1 cellular context compared by ENCODE assay signal in the genomic region with DNA sequence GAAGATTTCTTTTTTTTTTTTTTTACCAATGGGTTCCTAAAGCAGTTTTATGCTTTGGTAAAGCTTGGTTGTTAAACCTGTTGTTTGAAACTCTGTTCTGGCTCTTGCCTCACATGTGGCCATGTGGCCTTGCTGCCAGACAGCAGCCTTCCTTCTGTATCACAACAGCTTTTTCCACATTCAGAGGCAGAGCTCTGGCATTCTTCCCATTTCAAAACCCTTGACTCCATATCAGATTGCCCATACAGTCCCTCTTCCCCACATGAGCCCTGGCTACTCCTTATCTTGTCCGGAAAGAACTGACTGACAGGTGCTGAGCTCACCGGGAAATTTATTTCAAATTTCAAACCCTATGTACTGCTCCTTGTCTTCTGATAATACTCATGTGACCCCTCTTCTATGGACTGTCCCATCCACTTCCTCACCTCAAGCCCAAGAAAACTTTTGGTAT.
TF ChIP-seq lines count a peak whose summit lies in the region.

No MANE protein-coding gene starts in this region.

TF ChIP-seq in K562, 482 proteins besides CTCF, POLR2A, EP300 and RAD21 (continued from another document and continues in another):
- TF ChIP-seq, protein P1, sequence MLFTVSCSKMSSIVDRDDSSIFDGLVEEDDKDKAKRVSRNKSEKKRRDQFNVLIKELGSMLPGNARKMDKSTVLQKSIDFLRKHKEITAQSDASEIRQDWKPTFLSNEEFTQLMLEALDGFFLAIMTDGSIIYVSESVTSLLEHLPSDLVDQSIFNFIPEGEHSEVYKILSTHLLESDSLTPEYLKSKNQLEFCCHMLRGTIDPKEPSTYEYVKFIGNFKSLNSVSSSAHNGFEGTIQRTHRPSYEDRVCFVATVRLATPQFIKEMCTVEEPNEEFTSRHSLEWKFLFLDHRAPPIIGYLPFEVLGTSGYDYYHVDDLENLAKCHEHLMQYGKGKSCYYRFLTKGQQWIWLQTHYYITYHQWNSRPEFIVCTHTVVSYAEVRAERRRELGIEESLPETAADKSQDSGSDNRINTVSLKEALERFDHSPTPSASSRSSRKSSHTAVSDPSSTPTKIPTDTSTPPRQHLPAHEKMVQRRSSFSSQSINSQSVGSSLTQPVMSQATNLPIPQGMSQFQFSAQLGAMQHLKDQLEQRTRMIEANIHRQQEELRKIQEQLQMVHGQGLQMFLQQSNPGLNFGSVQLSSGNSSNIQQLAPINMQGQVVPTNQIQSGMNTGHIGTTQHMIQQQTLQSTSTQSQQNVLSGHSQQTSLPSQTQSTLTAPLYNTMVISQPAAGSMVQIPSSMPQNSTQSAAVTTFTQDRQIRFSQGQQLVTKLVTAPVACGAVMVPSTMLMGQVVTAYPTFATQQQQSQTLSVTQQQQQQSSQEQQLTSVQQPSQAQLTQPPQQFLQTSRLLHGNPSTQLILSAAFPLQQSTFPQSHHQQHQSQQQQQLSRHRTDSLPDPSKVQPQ (CRISPR knock-in tag; IDR thresholded peaks at IDR 0.05; ENCODE audit: borderline replicate concordance), result no peak
- TF ChIP-seq ZNF408 (CRISPR knock-in tag; IDR thresholded peaks at IDR 0.05; ENCODE audit: low read depth) (no peak), ZNF766 (CRISPR knock-in tag; conservative IDR thresholded peaks at IDR 0.05) (0 out of 2 replicates have a peak, but pooled peaks have one; percentile 88), ASH1L (IDR thresholded peaks at IDR 0.05; ENCODE audit: borderline replicate concordance, low read depth, partially characterized antibody) (no peak), CREM (IDR thresholded peaks at IDR 0.05; ENCODE audit: low read depth) (0 out of 2 replicates have a peak, but pooled peaks have one; percentile 25), RNF219 (CRISPR knock-in tag; IDR thresholded peaks at IDR 0.05) (no peak), ZNF586 (CRISPR knock-in tag; conservative IDR thresholded peaks at IDR 0.05) (no peak), TFAM (CRISPR knock-in tag; conservative IDR thresholded peaks at IDR 0.05) (no peak), MAZ (CRISPR knock-in tag; conservative IDR thresholded peaks at IDR 0.05 in 1 of 2, IDR thresholded peaks at IDR 0.05 in 1 of 2) (peak in 1 of 2 experiments; percentile 55; a peak in 3 of 4 replicates), NCOA6 (IDR thresholded peaks at IDR 0.05) (no peak), HNRNPUL1 (IDR thresholded peaks at IDR 0.05; ENCODE audit: low read length) (no peak), FOXM1 (IDR thresholded peaks at IDR 0.05; ENCODE audit: low read depth) (peak; percentile 93), FOXM1 (CRISPR knock-in tag; IDR thresholded peaks at IDR 0.05; ENCODE audit: low read depth) (no peak), CREB5 (CRISPR knock-in tag; IDR thresholded peaks at IDR 0.05) (no peak), THRB (CRISPR knock-in tag; conservative IDR thresholded peaks at IDR 0.05) (no peak), ZNF41 (CRISPR knock-in tag; conservative IDR thresholded peaks at IDR 0.05) (peak; percentile 61), CEBPB (tag; IDR thresholded peaks at IDR 0.05) (peak; percentile 74), CHD4 (IDR thresholded peaks at IDR 0.05; ENCODE audit: insufficient read depth, insufficient replicate concordance, low read depth, low read length, poor library complexity, severe bottlenecking) (no peak), SRF (CRISPR knock-in tag; IDR thresholded peaks at IDR 0.05) (0 out of 4 replicates have a peak, but pooled peaks of 1 of the 2 experiments have one; percentile 17), XRCC5 (IDR thresholded peaks at IDR 0.05; ENCODE audit: low read depth, low read length) (no peak), SMARCA4 (IDR thresholded peaks at IDR 0.05) (peak; percentile 94), ARNT (IDR thresholded peaks at IDR 0.05) (peak in 1 of 2 experiments; percentile 71; a peak in 2 of 4 replicates), CTBP1 (IDR thresholded peaks at IDR 0.05; ENCODE audit: borderline replicate concordance) (peak; percentile 92), SAFB2 (IDR thresholded peaks at IDR 0.05; ENCODE audit: borderline replicate concordance, low read depth, low read length, severe bottlenecking) (no peak), CEBPG (CRISPR knock-in tag; IDR thresholded peaks at IDR 0.05) (no peak), CEBPG (tag; conservative IDR thresholded peaks at IDR 0.05 in 1 of 2, IDR thresholded peaks at IDR 0.05 in 1 of 2) (peak; percentile 20 to 85; a peak in 2 of 4 replicates), ZNF778 (CRISPR knock-in tag; IDR thresholded peaks at IDR 0.05) (no peak), ATF7 (IDR thresholded peaks at IDR 0.05) (peak; percentile 83), SREBF2 (CRISPR knock-in tag; IDR thresholded peaks at IDR 0.05) (no peak), RFX1 (IDR thresholded peaks at IDR 0.05) (no peak), ELF1 (tag; IDR thresholded peaks at IDR 0.05) (peak; percentile 63), BHLHE40 (IDR thresholded peaks at IDR 0.05; ENCODE audit: low read length) (0 out of 2 replicates have a peak, but pooled peaks have one; percentile 57), ZNF668 (CRISPR knock-in tag; IDR thresholded peaks at IDR 0.05) (no peak), ZNF384 (IDR thresholded peaks at IDR 0.05; ENCODE audit: low read depth, low read length) (no peak), NKRF (IDR thresholded peaks at IDR 0.05; ENCODE audit: borderline replicate concordance) (no peak), ZNF354B (CRISPR knock-in tag; IDR thresholded peaks at IDR 0.05) (no peak), ZNF175 (CRISPR knock-in tag; IDR thresholded peaks at IDR 0.05; ENCODE audit: low read depth) (peak; percentile 84), ZNF311 (CRISPR knock-in tag; IDR thresholded peaks at IDR 0.05) (no peak)
- TF ChIP-seq, protein P2, sequence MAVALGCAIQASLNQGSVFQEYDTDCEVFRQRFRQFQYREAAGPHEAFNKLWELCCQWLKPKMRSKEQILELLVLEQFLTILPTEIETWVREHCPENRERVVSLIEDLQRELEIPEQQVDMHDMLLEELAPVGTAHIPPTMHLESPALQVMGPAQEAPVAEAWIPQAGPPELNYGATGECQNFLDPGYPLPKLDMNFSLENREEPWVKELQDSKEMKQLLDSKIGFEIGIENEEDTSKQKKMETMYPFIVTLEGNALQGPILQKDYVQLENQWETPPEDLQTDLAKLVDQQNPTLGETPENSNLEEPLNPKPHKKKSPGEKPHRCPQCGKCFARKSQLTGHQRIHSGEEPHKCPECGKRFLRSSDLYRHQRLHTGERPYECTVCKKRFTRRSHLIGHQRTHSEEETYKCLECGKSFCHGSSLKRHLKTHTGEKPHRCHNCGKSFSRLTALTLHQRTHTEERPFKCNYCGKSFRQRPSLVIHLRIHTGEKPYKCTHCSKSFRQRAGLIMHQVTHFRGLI (CRISPR knock-in tag; IDR thresholded peaks at IDR 0.05), result 0 out of 2 replicates have a peak, but pooled peaks have one; percentile 33
- TF ChIP-seq, protein P3, sequence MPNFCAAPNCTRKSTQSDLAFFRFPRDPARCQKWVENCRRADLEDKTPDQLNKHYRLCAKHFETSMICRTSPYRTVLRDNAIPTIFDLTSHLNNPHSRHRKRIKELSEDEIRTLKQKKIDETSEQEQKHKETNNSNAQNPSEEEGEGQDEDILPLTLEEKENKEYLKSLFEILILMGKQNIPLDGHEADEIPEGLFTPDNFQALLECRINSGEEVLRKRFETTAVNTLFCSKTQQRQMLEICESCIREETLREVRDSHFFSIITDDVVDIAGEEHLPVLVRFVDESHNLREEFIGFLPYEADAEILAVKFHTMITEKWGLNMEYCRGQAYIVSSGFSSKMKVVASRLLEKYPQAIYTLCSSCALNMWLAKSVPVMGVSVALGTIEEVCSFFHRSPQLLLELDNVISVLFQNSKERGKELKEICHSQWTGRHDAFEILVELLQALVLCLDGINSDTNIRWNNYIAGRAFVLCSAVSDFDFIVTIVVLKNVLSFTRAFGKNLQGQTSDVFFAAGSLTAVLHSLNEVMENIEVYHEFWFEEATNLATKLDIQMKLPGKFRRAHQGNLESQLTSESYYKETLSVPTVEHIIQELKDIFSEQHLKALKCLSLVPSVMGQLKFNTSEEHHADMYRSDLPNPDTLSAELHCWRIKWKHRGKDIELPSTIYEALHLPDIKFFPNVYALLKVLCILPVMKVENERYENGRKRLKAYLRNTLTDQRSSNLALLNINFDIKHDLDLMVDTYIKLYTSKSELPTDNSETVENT (CRISPR knock-in tag; IDR thresholded peaks at IDR 0.05), result no peak
- TF ChIP-seq, protein P4, sequence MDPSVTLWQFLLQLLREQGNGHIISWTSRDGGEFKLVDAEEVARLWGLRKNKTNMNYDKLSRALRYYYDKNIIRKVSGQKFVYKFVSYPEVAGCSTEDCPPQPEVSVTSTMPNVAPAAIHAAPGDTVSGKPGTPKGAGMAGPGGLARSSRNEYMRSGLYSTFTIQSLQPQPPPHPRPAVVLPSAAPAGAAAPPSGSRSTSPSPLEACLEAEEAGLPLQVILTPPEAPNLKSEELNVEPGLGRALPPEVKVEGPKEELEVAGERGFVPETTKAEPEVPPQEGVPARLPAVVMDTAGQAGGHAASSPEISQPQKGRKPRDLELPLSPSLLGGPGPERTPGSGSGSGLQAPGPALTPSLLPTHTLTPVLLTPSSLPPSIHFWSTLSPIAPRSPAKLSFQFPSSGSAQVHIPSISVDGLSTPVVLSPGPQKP (CRISPR knock-in tag; IDR thresholded peaks at IDR 0.05), result no peak
- TF ChIP-seq, protein P5, sequence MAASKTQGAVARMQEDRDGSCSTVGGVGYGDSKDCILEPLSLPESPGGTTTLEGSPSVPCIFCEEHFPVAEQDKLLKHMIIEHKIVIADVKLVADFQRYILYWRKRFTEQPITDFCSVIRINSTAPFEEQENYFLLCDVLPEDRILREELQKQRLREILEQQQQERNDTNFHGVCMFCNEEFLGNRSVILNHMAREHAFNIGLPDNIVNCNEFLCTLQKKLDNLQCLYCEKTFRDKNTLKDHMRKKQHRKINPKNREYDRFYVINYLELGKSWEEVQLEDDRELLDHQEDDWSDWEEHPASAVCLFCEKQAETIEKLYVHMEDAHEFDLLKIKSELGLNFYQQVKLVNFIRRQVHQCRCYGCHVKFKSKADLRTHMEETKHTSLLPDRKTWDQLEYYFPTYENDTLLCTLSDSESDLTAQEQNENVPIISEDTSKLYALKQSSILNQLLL (CRISPR knock-in tag; IDR thresholded peaks at IDR 0.05; ENCODE audit: borderline replicate concordance), result no peak
- TF ChIP-seq, protein P6, sequence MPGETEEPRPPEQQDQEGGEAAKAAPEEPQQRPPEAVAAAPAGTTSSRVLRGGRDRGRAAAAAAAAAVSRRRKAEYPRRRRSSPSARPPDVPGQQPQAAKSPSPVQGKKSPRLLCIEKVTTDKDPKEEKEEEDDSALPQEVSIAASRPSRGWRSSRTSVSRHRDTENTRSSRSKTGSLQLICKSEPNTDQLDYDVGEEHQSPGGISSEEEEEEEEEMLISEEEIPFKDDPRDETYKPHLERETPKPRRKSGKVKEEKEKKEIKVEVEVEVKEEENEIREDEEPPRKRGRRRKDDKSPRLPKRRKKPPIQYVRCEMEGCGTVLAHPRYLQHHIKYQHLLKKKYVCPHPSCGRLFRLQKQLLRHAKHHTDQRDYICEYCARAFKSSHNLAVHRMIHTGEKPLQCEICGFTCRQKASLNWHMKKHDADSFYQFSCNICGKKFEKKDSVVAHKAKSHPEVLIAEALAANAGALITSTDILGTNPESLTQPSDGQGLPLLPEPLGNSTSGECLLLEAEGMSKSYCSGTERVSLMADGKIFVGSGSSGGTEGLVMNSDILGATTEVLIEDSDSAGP (CRISPR knock-in tag; IDR thresholded peaks at IDR 0.05), result no peak
- TF ChIP-seq, protein P7, sequence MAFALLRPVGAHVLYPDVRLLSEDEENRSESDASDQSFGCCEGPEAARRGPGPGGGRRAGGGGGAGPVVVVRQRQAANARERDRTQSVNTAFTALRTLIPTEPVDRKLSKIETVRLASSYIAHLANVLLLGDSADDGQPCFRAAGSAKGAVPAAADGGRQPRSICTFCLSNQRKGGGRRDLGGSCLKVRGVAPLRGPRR (CRISPR knock-in tag; IDR thresholded peaks at IDR 0.05), result peak; percentile 46; the same call in 1 of the 2 replicates
